Comparison of ENCODE assay signal across 4 cellular contexts in the genomic region with DNA sequence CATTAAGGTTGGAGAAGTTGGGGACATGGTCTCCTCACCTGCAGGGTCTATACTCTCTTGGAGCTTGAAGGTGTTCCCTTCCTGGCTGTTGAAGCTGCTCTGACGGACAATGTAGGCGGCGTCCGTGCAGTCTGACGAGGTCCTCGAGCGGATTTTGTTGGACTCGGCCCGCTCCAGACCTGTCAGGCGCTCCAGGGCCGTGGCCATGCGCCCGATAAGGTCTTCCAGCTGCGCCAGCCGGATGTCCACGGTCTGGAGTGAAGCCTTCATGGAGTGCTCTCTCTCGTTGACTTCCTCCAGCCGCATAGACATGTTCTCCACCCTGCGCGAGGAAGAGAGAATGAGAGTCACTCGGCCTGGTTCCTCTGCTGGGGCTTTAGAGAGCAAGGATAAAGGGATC.
"Had no signal": no experiment of that assay in that cellular context is flagged by ENCODE, and none has a peak within 500 bp of the region (broad histone marks: within the 10 kb centered on the region; RNA-seq: fewer than 3 reads in every experiment).

No MANE protein-coding gene starts in this region.

- FAIRE-seq: HepG2 had no signal

- ATAC-seq: HepG2 had no signal

- H3K27ac ChIP-seq: HL-60 had no signal

- DNase-seq: KBM-7, KG1 had no signal
